Comparison of ENCODE assay signal across 7 cellular contexts in genomic region chr16:19563377-19563776, GRCh38.
"Had no signal": no experiment of that assay in that cellular context is flagged by ENCODE, and none has a peak within 500 bp of the region (broad histone marks: within the 10 kb centered on the region; RNA-seq: fewer than 3 reads in every experiment).

No MANE protein-coding gene starts in this region.

- H3K27ac ChIP-seq: HL-60 had no signal

- ATAC-seq: GM23338, K562 had no signal

- H3K9me3 Mint-ChIP-seq: HFFc6 had no signal

- H3K27ac Mint-ChIP-seq: GM23338, H9, HFFc6 had no signal

- H3K4me3 Mint-ChIP-seq: GM23338, H9, HFFc6 had no signal

- DNase-seq: H9, HCEC 1CT, HFFc6, IMR-90 had no signal
